Comparison of ENCODE assay signal across 14 cellular contexts in the genomic region with DNA sequence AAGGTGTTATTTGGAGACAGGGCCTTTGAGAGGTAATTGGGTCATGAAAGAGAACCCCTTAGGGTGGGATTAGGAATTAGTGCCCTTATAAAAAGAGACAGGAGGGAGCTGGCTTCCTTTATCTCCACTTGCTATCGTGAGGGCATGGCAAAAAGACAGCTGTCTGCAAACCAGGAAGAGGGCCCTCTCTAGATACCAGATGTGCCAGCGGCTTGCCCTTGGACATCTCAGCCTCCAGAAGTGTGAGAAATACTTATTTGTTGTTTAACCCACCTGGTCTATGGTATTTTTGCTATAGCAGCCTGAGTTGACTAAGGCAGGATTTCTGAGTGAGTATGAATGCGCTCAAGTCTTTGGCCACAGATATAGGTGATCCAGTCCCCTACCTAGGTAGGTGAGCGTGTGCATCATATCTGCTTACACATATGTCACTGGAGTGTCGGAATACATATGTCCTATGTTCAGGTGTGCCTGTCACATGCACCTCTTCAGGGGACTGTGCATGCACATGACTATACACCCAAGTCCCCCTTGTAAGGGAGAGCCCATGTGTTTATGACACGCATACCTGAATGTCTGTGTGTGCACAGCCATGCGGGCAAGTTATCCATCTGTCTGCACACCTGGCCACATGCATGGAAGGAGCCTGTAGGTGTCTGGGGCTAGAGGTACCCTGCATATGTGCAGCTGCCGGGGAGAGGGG. TPM values are rescaled to one million over a fixed set of nuclear protein-coding genes. Genes with fewer than 3 reads are reported as not detected.
DNase-seq lines count a peak whose midpoint lies in the region; ATAC-seq and TF ChIP-seq lines count a peak whose summit lies in the region.
"Had no signal": no experiment of that assay in that cellular context is flagged by ENCODE, and none has a peak within 500 bp of the region (broad histone marks: within the 10 kb centered on the region; RNA-seq: fewer than 3 reads in every experiment).

No MANE protein-coding gene starts in this region.

- peaks cover 69% of the 10 kb centered on the region for H3K4me1 ChIP-seq in CD4-positive, CD25-positive, alpha-beta regulatory T cell (ENCODE audit: control insufficient read depth, insufficient read depth, low read length, poor library complexity, severe bottlenecking)
- H3K4me1 ChIP-seq: prostate gland had no signal

- peaks cover 0 to 2% (median 0%) of the 10 kb centered on the region in 7 donors for H3K9me3 Mint-ChIP-seq in CD4-positive, CD25-positive, alpha-beta regulatory T cell
- H3K9me3 Mint-ChIP-seq in T-cell: no peaks in the 10 kb centered on the region
- peaks cover 2% of the 10 kb centered on the region for H3K9me3 Mint-ChIP-seq in chondrocyte (ENCODE audit: low read depth)

- peak overlapping the region; percentile 59 to 93 (median 86) for H3K4me3 Mint-ChIP-seq in CD4-positive, CD25-positive, alpha-beta regulatory T cell
- H3K4me3 Mint-ChIP-seq in T-cell (peak overlapping the region; percentile 77 to 91 (median 83)), chondrocyte (ENCODE audit: unreplicated experiment) (no peak overlapping the region)

- ATAC-seq in CD4-positive, CD25-positive, alpha-beta regulatory T cell (ENCODE audit: low read depth in 2 of 2): no peak
- ATAC-seq in GM19043 (IDR thresholded peaks at IDR 0.05; ENCODE audit: low read depth, unreplicated experiment) (peak; percentile 4), T-cell (replicated peaks in 1 of 4) (peak; percentile 6 to 14 (median 9)), HG03469 (IDR thresholded peaks at IDR 0.05; ENCODE audit: unreplicated experiment) (no peak)

- peaks cover 14 to 80% (median 48%) of the 10 kb centered on the region in 4 donors for H3K4me1 Mint-ChIP-seq in CD4-positive, CD25-positive, alpha-beta regulatory T cell
- H3K4me1 Mint-ChIP-seq in T-cell: peaks cover 65 to 76% (median 76%) of the 10 kb centered on the region in 3 donors
- peaks cover 9% of the 10 kb centered on the region for H3K4me1 Mint-ChIP-seq in chondrocyte (ENCODE audit: low read depth)

- H3K27ac Mint-ChIP-seq in CD4-positive, CD25-positive, alpha-beta regulatory T cell: peak overlapping the region; percentile 91 to 97 (median 96)
- peak overlapping the region; percentile 89 to 97 for H3K27ac Mint-ChIP-seq in T-cell
- H3K27ac Mint-ChIP-seq in chondrocyte (ENCODE audit: unreplicated experiment): no peak overlapping the region

- H3K4me3 ChIP-seq in CD4-positive, CD25-positive, alpha-beta regulatory T cell (ENCODE audit: low read depth, low read length): peak overlapping the region; percentile 78

- H3K9me3 ChIP-seq in CD4-positive, CD25-positive, alpha-beta regulatory T cell (ENCODE audit: control insufficient read depth in 2 of 2, low read length in 2 of 2): no peaks in the 10 kb centered on the region
- H3K9me3 ChIP-seq: prostate gland, uterus had no signal

- H3K36me3 ChIP-seq in CD4-positive, CD25-positive, alpha-beta regulatory T cell (ENCODE audit: control insufficient read depth, insufficient read depth, low read length): no peaks in the 10 kb centered on the region
- H3K36me3 ChIP-seq: prostate gland, uterus had no signal

- no peaks in the 10 kb centered on the region for H3K27me3 ChIP-seq in CD4-positive, CD25-positive, alpha-beta regulatory T cell (ENCODE audit: control insufficient read depth, insufficient read depth, low read length)
- H3K27me3 ChIP-seq: uterus had no signal

- no peak for DNase-seq in CD4-positive, CD25-positive, alpha-beta regulatory T cell
- DNase-seq in T-cell (no peak), islet precursor cell (peak; percentile 41), COLO829 (ENCODE audit: low spot score) (no peak), NCI-H524 treated with DMSO at 0.1 percent for 48 hours (lab: John Stamatoyannopoulos, UW) (no peak), chondrocyte (ENCODE audit: low spot score) (no peak)
- DNase-seq: H9, kidney glomerular epithelial cell, SHP77 treated with DMSO at 0.1 percent for 48 hours, uterus had no signal

- H3K27ac ChIP-seq in CD4-positive, CD25-positive, alpha-beta regulatory T cell (ENCODE audit: insufficient read depth, low read length, poor library complexity, severe bottlenecking): peak overlapping the region; percentile 82
- H3K27ac ChIP-seq: prostate gland, uterus had no signal

- H3K27me3 Mint-ChIP-seq in CD4-positive, CD25-positive, alpha-beta regulatory T cell: no peaks in the 10 kb centered on the region
- H3K27me3 Mint-ChIP-seq in T-cell (no peaks in the 10 kb centered on the region), chondrocyte (ENCODE audit: low read depth) (peaks cover 1% of the 10 kb centered on the region)

- CTCF ChIA-PET in T-cell (lab: Charles Lee): interaction anchor here in 1 of 2 donors (0.6 to 1.4 kb wide), 3 partner anchors 41 to 113 kb away, joined by 3 to 4 read pairs (median 3); no protein-coding TSS in a partner anchor

- no peak for TF ChIP-seq CTCF in chondrocyte (IDR thresholded peaks at IDR 0.05)

- peaks cover 7% of the 10 kb centered on the region for H3K36me3 Mint-ChIP-seq in CD4-positive, CD25-positive, alpha-beta regulatory T cell
- peaks cover 5% of the 10 kb centered on the region for H3K36me3 Mint-ChIP-seq in T-cell
- H3K36me3 Mint-ChIP-seq in chondrocyte (ENCODE audit: low read depth): no peaks in the 10 kb centered on the region

- POLR2A ChIA-PET in T-cell (lab: Charles Lee): interaction anchor here (0.6 to 0.8 kb wide), 5 partner anchors 9 to 192 kb away, joined by 3 to 15 read pairs (median 5); no protein-coding TSS in a partner anchor

RNA-seq across cellular contexts. Expression of gene RGS14, which starts 0.8 kb away (rescaled TPM):
- total RNA-seq in CD4-positive, CD25-positive, alpha-beta regulatory T cell: 93.3 TPM
- 10 to 100 TPM; 40.1 to 59.8 (median 52.7) TPM for polyA plus RNA-seq in CD4-positive, CD25-positive, alpha-beta regulatory T cell
- total RNA-seq in T-cell (100 to 1,000 TPM in 3 of 5 donors, 10 to 100 TPM in 2; 85.7 to 209 (median 195) TPM), chondrocyte (6.8 to 11.6 TPM (median 10.1 TPM) in 3 replicates)

RNA-seq across cellular contexts. Expression of gene LMAN2, which starts 5.4 kb away (rescaled TPM):
- 77.9 TPM for total RNA-seq in CD4-positive, CD25-positive, alpha-beta regulatory T cell
- polyA plus RNA-seq in CD4-positive, CD25-positive, alpha-beta regulatory T cell: 100 to 1,000 TPM; 227 to 289 (median 240) TPM
- total RNA-seq in T-cell (100 to 1,000 TPM in 3 of 5 donors, 10 to 100 TPM in 2; 67.2 to 122 (median 106) TPM), chondrocyte (76.6 to 128 TPM (median 83.4 TPM) in 3 replicates)

RNA-seq across cellular contexts. Expression of gene SLC34A1, which starts 27.3 kb away (rescaled TPM):
- total RNA-seq in CD4-positive, CD25-positive, alpha-beta regulatory T cell: 0.20 TPM
- polyA plus RNA-seq in CD4-positive, CD25-positive, alpha-beta regulatory T cell: not detected
- total RNA-seq in T-cell (under 1 TPM in 3 of 5 donors, not detected in 2; 0.13 to 0.18 (median 0.16) TPM), chondrocyte (not detected in 3 replicates)
- total RNA-seq: activated CD8-positive, alpha-beta memory T cell treated with anti-CD3 and anti-CD28 coated beads for 36 hours; H9; prostate gland; uterus had no signal

RNA-seq across cellular contexts. Expression of gene PFN3, which starts 43.6 kb away (rescaled TPM):
- total RNA-seq in CD4-positive, CD25-positive, alpha-beta regulatory T cell: not detected
- polyA plus RNA-seq in CD4-positive, CD25-positive, alpha-beta regulatory T cell: not detected
- not detected for total RNA-seq in T-cell
- total RNA-seq in chondrocyte: not detected in 3 replicates
- total RNA-seq: activated CD8-positive, alpha-beta memory T cell treated with anti-CD3 and anti-CD28 coated beads for 36 hours; H9; prostate gland; uterus had no signal

RNA-seq across cellular contexts. Expression of gene MXD3, which starts 45.2 kb away (rescaled TPM):
- total RNA-seq in CD4-positive, CD25-positive, alpha-beta regulatory T cell: 8.7 TPM
- 1 to 10 TPM in 1 of 4 donors, under 1 TPM in 3; 0.36 to 2.8 (median 0.84) TPM for polyA plus RNA-seq in CD4-positive, CD25-positive, alpha-beta regulatory T cell
- total RNA-seq in T-cell (10 to 100 TPM in 4 of 5 donors, 1 to 10 TPM in 1; 9.3 to 15.2 (median 12.4) TPM), chondrocyte (6.5 to 9.4 TPM (median 8.4 TPM) in 3 replicates)

Comparison
In these comparisons a context has a peak if more than half of its experiments do, and no peak if none do; other contexts are left out.
1. ATAC-seq: peak in GM19043 (single experiment) and T-cell (4 of 4); none in CD4-positive, CD25-positive, alpha-beta regulatory T cell (0 of 2) and HG03469 (single experiment).